ENCODE assay signal across 9 cellular contexts in genomic region chr9:98738741-98739140, GRCh38. TPM values are rescaled to one million over a fixed set of nuclear protein-coding genes. Genes with fewer than 3 reads are reported as not detected.
"Had no signal": no experiment of that assay in that cellular context is flagged by ENCODE, and none has a peak within 500 bp of the region (broad histone marks: within the 10 kb centered on the region; RNA-seq: fewer than 3 reads in every experiment).

No MANE protein-coding gene starts in this region.

- ATAC-seq: GM12878 had no signal

- H3K4me3 ChIP-seq: GM12878 had no signal

- DNase-seq: GDM1, GF-D8 had no signal

- FAIRE-seq: G401.6, GM12878, GM12891, GM12892, GM18507, GM19239 had no signal

RNA-seq across cellular contexts. Expression of gene GABBR2, which starts 30.0 kb away (rescaled TPM):
- total RNA-seq: G401 had no signal
